In the genomic region with DNA sequence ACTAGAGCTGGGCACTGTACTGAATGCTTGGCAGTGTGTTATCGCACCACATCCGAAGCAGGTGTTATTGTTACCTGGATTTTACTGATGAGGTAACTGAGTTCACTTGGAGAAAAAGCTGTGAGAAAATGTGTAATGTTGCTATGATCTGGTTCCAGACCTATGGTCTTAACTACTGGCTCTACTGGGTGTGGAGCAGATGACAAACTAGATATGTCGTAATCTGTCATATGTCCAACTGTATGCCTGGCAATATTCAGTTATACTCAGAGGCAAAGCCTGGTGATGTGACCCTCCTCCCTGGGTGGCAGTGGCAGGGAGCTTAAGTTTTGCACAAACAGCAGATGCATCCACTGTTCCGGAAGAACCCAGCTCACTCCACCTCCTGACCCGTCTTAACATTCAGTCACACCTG, we compare ENCODE assay signal across 8 cellular contexts. TPM values are rescaled to one million over a fixed set of nuclear protein-coding genes. Genes with fewer than 3 reads are reported as not detected.
DNase-seq lines count a peak whose midpoint lies in the region; ATAC-seq and TF ChIP-seq lines count a peak whose summit lies in the region.

No MANE protein-coding gene starts in this region.

- no peak for ATAC-seq in GM18861 (IDR thresholded peaks at IDR 0.05; ENCODE audit: unreplicated experiment)
- ATAC-seq in GM21360 (IDR thresholded peaks at IDR 0.05; ENCODE audit: unreplicated experiment) = no peak

- H3K9ac ChIP-seq in GM23248 (peak overlapping the region; percentile 72), OCI-LY3 (ENCODE audit: low read length) (peak overlapping the region; percentile 60; the same call in 1 of the 2 replicates), mucosa of stomach (ENCODE audit: low read length) (peak overlapping the region; percentile 59)

- H3K9me3 ChIP-seq in GM23248 (ENCODE audit: low read depth) = no peaks in the 10 kb centered on the region
- no peaks in the 10 kb centered on the region for H3K9me3 ChIP-seq in OCI-LY3 (ENCODE audit: insufficient read depth, low read length)
- H3K9me3 ChIP-seq in mucosa of stomach (ENCODE audit: control insufficient read depth, low read length) = no peaks in the 10 kb centered on the region

- H3K27ac ChIP-seq in GM23248 (peak overlapping the region; percentile 100), OCI-LY3 (ENCODE audit: low read length) (peak overlapping the region; percentile 64), brain microvascular endothelial cell (peak overlapping the region; percentile 100)

- no peaks in the 10 kb centered on the region for H3K27me3 ChIP-seq in GM23248 (replicated peaks; ENCODE audit: insufficient read depth)
- H3K27me3 ChIP-seq in OCI-LY3 (ENCODE audit: low read depth, low read length) = no peaks in the 10 kb centered on the region
- no peaks in the 10 kb centered on the region for H3K27me3 ChIP-seq in brain microvascular endothelial cell (replicated peaks)
- H3K27me3 ChIP-seq in mucosa of stomach (ENCODE audit: control insufficient read depth, insufficient read depth, low read length) = no peaks in the 10 kb centered on the region

- WGBS in GM23248 (ENCODE audit: low coverage in 1 of 2, low lambda C conversion rate in 2 of 2, missing lambda C conversion rate in 2 of 2), 2 experiments = 16 to 20% methylated on average over 5 of the region's 5 CpGs

- peak overlapping the region; percentile 73 for H2AFZ ChIP-seq in GM23248
- H2AFZ ChIP-seq in OCI-LY3 (ENCODE audit: low read depth, low read length) = peak overlapping the region; percentile 83

- in situ Hi-C loops in GM23248 (cut with MboI) = no loop called here
- in situ Hi-C loops in brain microvascular endothelial cell (cut with HindIII; ENCODE audit: low pct_ligation_motif_present, low sequenced_read_pairs) = no loop called here

- peaks cover 41% of the 10 kb centered on the region for H3K4me1 ChIP-seq in GM23248 (ENCODE audit: insufficient read depth)
- peaks cover 38% of the 10 kb centered on the region for H3K4me1 ChIP-seq in OCI-LY3 (ENCODE audit: low read length)
- H3K4me1 ChIP-seq in mucosa of stomach (ENCODE audit: control insufficient read depth, insufficient read depth, low read length) = peaks cover 59% of the 10 kb centered on the region

- no peaks in the 10 kb centered on the region for H3K9me2 ChIP-seq in GM23248 (ENCODE audit: insufficient read depth)

- H3K4me3 ChIP-seq in GM23248 (peak overlapping the region; percentile 46), OCI-LY3 (ENCODE audit: low read length) (peak overlapping the region; percentile 66; the same call in 1 of the 2 replicates), brain microvascular endothelial cell (ENCODE audit: low read depth, low read length) (no peak overlapping the region), mucosa of stomach (ENCODE audit: low read length) (peak overlapping the region; percentile 1)

- H4K20me1 ChIP-seq in GM23248 (ENCODE audit: insufficient read depth) = no peaks in the 10 kb centered on the region
- no peaks in the 10 kb centered on the region for H4K20me1 ChIP-seq in OCI-LY3 (ENCODE audit: insufficient read depth, low read length)

- H3K79me2 ChIP-seq in GM23248 (ENCODE audit: insufficient read depth) = 0 out of 2 replicates have a peak, but pooled peaks cover 4% of the 10 kb centered on the region
- H3K79me2 ChIP-seq in OCI-LY3 (ENCODE audit: low read length) = no peaks in the 10 kb centered on the region; the same call in 1 of the 2 replicates

- H3K36me3 ChIP-seq in GM23248 (ENCODE audit: low read depth) (no peaks in the 10 kb centered on the region), OCI-LY3 (replicated peaks; ENCODE audit: low read depth, low read length) (no peaks in the 10 kb centered on the region), brain microvascular endothelial cell (replicated peaks) (no peaks in the 10 kb centered on the region), mucosa of stomach (ENCODE audit: control insufficient read depth, insufficient read depth, low read length) (no peaks in the 10 kb centered on the region)

- H3K4me2 ChIP-seq in GM23248 (ENCODE audit: unreplicated experiment) (peak overlapping the region; percentile 83), OCI-LY3 (ENCODE audit: low read length) (peak overlapping the region; percentile 93)

- peaks cover 47% of the 10 kb centered on the region for H3F3A ChIP-seq in GM23248 (ENCODE audit: insufficient read depth)

- DNase-seq in GM23248 = peak; percentile 83
- DNase-seq in brain microvascular endothelial cell = no peak
- no peak for DNase-seq in amniotic stem cell (lab: John Stamatoyannopoulos, UW)
- no peak for DNase-seq in NCI-H2171 (lab: John Stamatoyannopoulos, UW)

- TF ChIP-seq CTCF in OCI-LY3 (IDR thresholded peaks at IDR 0.05; ENCODE audit: low read depth, low read length) = no peak
- TF ChIP-seq CTCF in brain microvascular endothelial cell (IDR thresholded peaks at IDR 0.05; ENCODE audit: low read depth, low read length, missing control alignments) = no peak

RNA-seq across cellular contexts. Expression of a gene that starts 23.5 kb away (rescaled TPM):
- 19.5 and 24.2 TPM in 2 replicates for total RNA-seq in GM23248 (2014; rRNA removed; shearing (Covaris generic))
- 18.6 and 19.5 TPM in 2 replicates for polyA plus RNA-seq in GM23248 (2016; fragmentation: Nextera tagmentation; extraction: Ambion mirVana)

RNA-seq across cellular contexts. Expression of a gene that starts 40.5 kb away (rescaled TPM):
- total RNA-seq in GM23248 (2014; rRNA removed; shearing (Covaris generic)) = not detected in 2 replicates
- not detected in 2 replicates for polyA plus RNA-seq in GM23248 (2016; fragmentation: Nextera tagmentation; extraction: Ambion mirVana)
